ENCODE assay signal across 1 cellular context in genomic region chr11:22807855-22808558, GRCh38.
A peak's percentile ranks its signal among the peaks of the same experiment; 100 is the strongest.
TF ChIP-seq lines count a peak whose summit lies in the region.

No MANE protein-coding gene starts in this region.

TF ChIP-seq in endothelial cell of umbilical vein, 7 proteins besides CTCF, POLR2A, EP300 and RAD21:
- TF ChIP-seq POLR2AphosphoS5 (IDR thresholded peaks at IDR 0.05; ENCODE audit: insufficient read depth, low read depth, low read length) (peak; percentile 57), JUN (IDR thresholded peaks at IDR 0.05; ENCODE audit: borderline replicate concordance, insufficient read depth, insufficient read length, low read depth) (peak; percentile 43), FOS (IDR thresholded peaks at IDR 0.05; ENCODE audit: borderline replicate concordance, insufficient read depth, low read length) (peak; percentile 63), MYC (IDR thresholded peaks at IDR 0.05; ENCODE audit: low read depth, low read length) (no peak), GATA2 (IDR thresholded peaks at IDR 0.05; ENCODE audit: insufficient read depth, insufficient read length, low read depth, low read length) (peak; percentile 7), MAX (IDR thresholded peaks at IDR 0.05; ENCODE audit: insufficient read depth, insufficient read length) (no peak), EZH2 (IDR thresholded peaks at IDR 0.05; ENCODE audit: borderline replicate concordance, low read depth, low read length, severe bottlenecking) (no peak)
TF ChIP-seq in endothelial cell of umbilical vein: peak in this region for 4.
